16 cellular contexts compared by ENCODE assay signal in genomic region chr10:78471723-78472541, GRCh38.
DNase-seq lines count a peak whose midpoint lies in the region; ATAC-seq and TF ChIP-seq lines count a peak whose summit lies in the region.
"Had no signal": no experiment of that assay in that cellular context is flagged by ENCODE, and none has a peak within 500 bp of the region (broad histone marks: within the 10 kb centered on the region; RNA-seq: fewer than 3 reads in every experiment).

No MANE protein-coding gene starts in this region.

- H3K4me1 ChIP-seq in ovary (ENCODE audit: insufficient read depth): peaks cover 3% of the 10 kb centered on the region

- no peak overlapping the region for H3K4me3 ChIP-seq in ovary
- H3K4me3 ChIP-seq: mucosa of descending colon had no signal

- H3K27ac ChIP-seq in ovary: peak overlapping the region in 1 of 2 donors; percentile 2

- no peak for TF ChIP-seq POLR2A in ovary (IDR thresholded peaks at IDR 0.05)

- no peaks in the 10 kb centered on the region for H3K9me3 ChIP-seq in ovary
- H3K9me3 ChIP-seq: mucosa of descending colon had no signal

- 33 to 41% (median 36%) methylated on average over 11 of the region's 11 CpGs for WGBS in ovary, 3 donors

- TF ChIP-seq CTCF in ovary (IDR thresholded peaks at IDR 0.05): no peak

- TF ChIP-seq EP300 in ovary (IDR thresholded peaks at IDR 0.05): no peak

- H3K36me3 ChIP-seq in ovary: no peaks in the 10 kb centered on the region

- intact Hi-C loops in ovary (cut with DNase I): no loop called here

- no peak for ATAC-seq in GM21515 (IDR thresholded peaks at IDR 0.05; ENCODE audit: unreplicated experiment)
- ATAC-seq: mucosa of descending colon had no signal

- no peaks in the 10 kb centered on the region for H3K27me3 ChIP-seq in ovary

- peak; percentile 79 for DNase-seq in ELF-1 (ENCODE audit: low read depth, low spot score)
- peak; percentile 51 for DNase-seq in SW480 (ENCODE audit: low spot score)
- DNase-seq in islet precursor cell: peak; percentile 94
- peak; percentile 44 to 71 (median 64) for DNase-seq in ovary
- DNase-seq in cerebellum (ENCODE audit: low spot score): no peak
- DNase-seq in NCI-H510A (lab: John Stamatoyannopoulos, UW): no peak
- no peak for DNase-seq in NCI-H1930 (lab: John Stamatoyannopoulos, UW)
- DNase-seq: activated CD4-positive, CD25-positive, alpha-beta regulatory T cell; activated CD8-positive, alpha-beta memory T cell treated with anti-CD3 and anti-CD28 coated beads, Interleukin-2, amount 50 U/mL, for 4 hours; cortex of kidney; Kasumi-1; mucosa of descending colon; NCI-H1436 treated with DMSO at 0.1 percent for 48 hours; Right ventricle myocardium superior; T-helper 2 cell had no signal

Comparison
In these comparisons a context has a peak if more than half of its experiments do, and no peak if none do; other contexts are left out.
1. DNase-seq: peak in ELF-1 (single experiment), SW480 (single experiment), islet precursor cell (single experiment) and ovary (5 of 5); none in cerebellum (single experiment), NCI-H510A (single experiment) and NCI-H1930 (0 of 2).